ENCODE assay signal across 26 cellular contexts in the genomic region with DNA sequence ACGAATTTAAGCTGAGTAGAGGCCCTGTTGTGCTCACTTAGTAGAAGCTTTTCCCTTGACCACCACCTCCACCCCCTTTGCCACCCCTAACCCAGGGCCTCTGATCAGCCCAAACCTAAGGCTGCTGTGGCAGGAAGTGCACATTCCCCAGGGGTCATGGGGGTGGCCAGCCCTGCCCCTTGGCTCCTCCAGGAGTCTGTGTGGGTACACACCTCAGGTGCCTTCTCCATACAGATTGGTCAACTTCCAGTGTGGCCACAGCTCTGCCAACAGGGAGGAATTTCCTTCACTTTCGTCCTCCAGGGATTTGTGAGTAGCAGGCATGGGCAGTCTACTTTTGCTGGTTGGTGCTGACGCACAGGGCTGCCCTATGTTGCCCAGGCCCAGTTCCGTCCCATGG.
"Had no signal": no experiment of that assay in that cellular context is flagged by ENCODE, and none has a peak within 500 bp of the region (broad histone marks: within the 10 kb centered on the region; RNA-seq: fewer than 3 reads in every experiment).

No MANE protein-coding gene starts in this region.

- H3K36me3 ChIP-seq: lower lobe of right lung, pancreas, right lobe of liver, transverse colon, upper lobe of left lung, vagina had no signal

- H3K27me3 Mint-ChIP-seq: stimulated activated naive CD8-positive, alpha-beta T cell treated with anti-CD3 and anti-CD28 coated beads, Interleukin-15, Interleukin-2, amounts not matched to agents 100 ng/mL and 50 ng/mL, for 24 hours had no signal

- H3K9me3 Mint-ChIP-seq: mesothelial cell of epicardium; natural killer cell treated with Interleukin-12 subunit alpha and Interleukin-12 subunit beta and Interleukin-15 and Interleukin-18, amount 100 ng/mL, for 72 hours; stimulated activated naive CD8-positive, alpha-beta T cell treated with anti-CD3 and anti-CD28 coated beads, Interleukin-15, Interleukin-2, amounts not matched to agents 100 ng/mL and 50 ng/mL, for 24 hours had no signal

- H3K4me1 Mint-ChIP-seq: mesothelial cell of epicardium; naive B cell; stimulated activated naive B cell treated with anti-CD40 and anti-IgM and Interleukin-4, amounts not matched to agents 10 μg/mL and 1 μg/mL and 100 μg/mL, for 72 hours had no signal

- H3K27ac Mint-ChIP-seq: mesothelial cell of epicardium; naive B cell; natural killer cell treated with Interleukin-12 subunit alpha and Interleukin-12 subunit beta and Interleukin-15 and Interleukin-18, amount 100 ng/mL, for 72 hours; stimulated activated naive B cell treated with anti-CD40 and anti-IgM and Interleukin-4, amounts not matched to agents 10 μg/mL and 1 μg/mL and 100 μg/mL, for 72 hours; stimulated activated naive CD8-positive, alpha-beta T cell treated with anti-CD3 and anti-CD28 coated beads, Interleukin-15, Interleukin-2, amounts not matched to agents 100 ng/mL and 50 ng/mL, for 24 hours had no signal

- H3K4me3 Mint-ChIP-seq: mesothelial cell of epicardium; naive B cell; natural killer cell treated with Interleukin-12 subunit alpha and Interleukin-12 subunit beta and Interleukin-15 and Interleukin-18, amount 100 ng/mL, for 72 hours; stimulated activated naive B cell treated with anti-CD40 and anti-IgM and Interleukin-4, amounts not matched to agents 10 μg/mL and 1 μg/mL and 100 μg/mL, for 72 hours; stimulated activated naive CD8-positive, alpha-beta T cell treated with anti-CD3 and anti-CD28 coated beads, Interleukin-15, Interleukin-2, amounts not matched to agents 100 ng/mL and 50 ng/mL, for 24 hours had no signal

- H3K27me3 ChIP-seq: pancreas, right lobe of liver, transverse colon, upper lobe of left lung, vagina had no signal

- H3K4me1 ChIP-seq: pancreas, psoas muscle, transverse colon had no signal

- DNase-seq: head of caudate nucleus; hippocampal formation; kidney glomerular epithelial cell; left cardiac atrium; lower lobe of right lung; mammary epithelial cell; mesendoderm; naive B cell; nucleus accumbens; posterior cingulate gyrus; psoas muscle; right lobe of liver; stimulated activated CD4-positive, alpha-beta T cell treated with anti-CD3 and anti-CD28 coated beads, Interleukin-12 subunit alpha, Interleukin-12 subunit beta, amount 100 ng/mL, for 4 hours; stimulated activated CD4-positive, alpha-beta T cell treated with anti-CD3 and anti-CD28 coated beads, Interleukin-15, amount 100 ng/mL, for 24 hours; stimulated activated CD4-positive, alpha-beta T cell treated with anti-CD3 and anti-CD28 coated beads, Interleukin-2, amount 100 ng/mL, for 24 hours; stimulated activated CD4-positive, alpha-beta T cell treated with anti-CD3 and anti-CD28 coated beads, Interleukin-4, amount 100 ng/mL, for 1 hour; stimulated activated naive B cell treated with anti-CD40 and anti-IgM and Interleukin-4, amounts not matched to agents 10 μg/mL and 1 μg/mL and 100 μg/mL, for 72 hours; substantia nigra; transverse colon had no signal

- H3K9me3 ChIP-seq: lower lobe of right lung, pancreas, psoas muscle, right lobe of liver, transverse colon, upper lobe of left lung, vagina had no signal

- ATAC-seq: lower lobe of right lung; psoas muscle; right lobe of liver; stimulated activated naive B cell treated with anti-CD40 and anti-IgM and Interleukin-4, amounts not matched to agents 10 μg/mL and 1 μg/mL and 100 μg/mL, for 72 hours had no signal

- H3K36me3 Mint-ChIP-seq: mesothelial cell of epicardium; naive B cell; natural killer cell treated with Interleukin-12 subunit alpha and Interleukin-12 subunit beta and Interleukin-15 and Interleukin-18, amount 100 ng/mL, for 72 hours; stimulated activated naive B cell treated with anti-CD40 and anti-IgM and Interleukin-4, amounts not matched to agents 10 μg/mL and 1 μg/mL and 100 μg/mL, for 72 hours had no signal

- H3K27ac ChIP-seq: lower lobe of right lung, pancreas, psoas muscle, right lobe of liver, transverse colon, upper lobe of left lung, vagina had no signal

- H3K4me3 ChIP-seq: lower lobe of right lung, pancreas, psoas muscle, right lobe of liver, smooth muscle cell, transverse colon, upper lobe of left lung, vagina had no signal
